Comparison of ENCODE assay signal across 8 cellular contexts in the genomic region with DNA sequence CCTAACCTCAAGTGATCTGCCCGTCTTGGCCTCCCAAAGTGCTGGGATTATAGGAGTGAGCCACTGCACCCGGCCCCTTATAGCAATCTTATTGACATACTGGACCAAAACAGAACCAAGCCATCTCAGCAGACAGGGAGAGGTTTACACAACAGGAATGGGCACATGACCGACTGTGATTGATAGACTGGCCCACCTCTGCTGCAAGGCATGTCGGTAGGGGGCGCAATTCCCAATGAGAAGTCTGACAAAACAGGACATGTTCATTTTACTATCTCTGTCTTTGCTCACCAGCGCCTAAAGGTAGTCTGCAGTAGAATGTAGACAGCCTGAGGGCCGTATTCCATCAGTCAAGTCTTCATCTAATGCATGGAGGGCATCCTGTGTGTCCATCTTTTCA. TPM values are rescaled to one million over a fixed set of nuclear protein-coding genes. Genes with fewer than 3 reads are reported as not detected.
A peak's percentile ranks its signal among the peaks of the same experiment; 100 is the strongest.
DNase-seq lines count a peak whose midpoint lies in the region; ATAC-seq and TF ChIP-seq lines count a peak whose summit lies in the region.

No MANE protein-coding gene starts in this region.

- peaks cover 2% of the 10 kb centered on the region; the same call in 1 of the 2 replicates for H3K27me3 ChIP-seq in BJ (ENCODE audit: control insufficient read depth, insufficient read depth, low read length)

- H3K36me3 ChIP-seq in BJ (ENCODE audit: control insufficient read depth, insufficient read depth, low read length) (no peaks in the 10 kb centered on the region), mucosa of descending colon (ENCODE audit: low read depth) (no peaks in the 10 kb centered on the region)

- intact Hi-C loops in mucosa of descending colon (cut with DNase I, micrococcal nuclease) = no loop called here

- ATAC-seq in GM19351 (IDR thresholded peaks at IDR 0.05; ENCODE audit: unreplicated experiment) = peak; percentile 42
- no peak for ATAC-seq in mucosa of descending colon
- ATAC-seq in HG03139 (IDR thresholded peaks at IDR 0.05; ENCODE audit: unreplicated experiment) = no peak

- peak; percentile 51 for TF ChIP-seq CTCF in BJ (IDR thresholded peaks at IDR 0.05; ENCODE audit: insufficient read depth, low read depth, low read length)
- TF ChIP-seq CTCF in mucosa of descending colon (IDR thresholded peaks at IDR 0.05) = no peak

- POLR2A ChIA-PET in BJ (lab: Charles Lee) = interaction anchor here (0.6 kb wide), 1 partner anchor 532 kb away, joined by 3 read pairs; no protein-coding TSS in a partner anchor

- DNase-seq in BJ (ENCODE audit: low read depth) (no peak), NCI-H69 (lab: John Stamatoyannopoulos, UW) (peak; percentile 59), mucosa of descending colon (peak in 2 of 3 donors; percentile 57 to 67), NCI-H510A treated with DMSO at 0.1 percent for 48 hours (lab: John Stamatoyannopoulos, UW) (no peak), NCI-H187 treated with DMSO at 0.1 percent for 48 hours (lab: John Stamatoyannopoulos, UW) (no peak)
- peak; percentile 84 for DNase-seq in activated effector memory CD4-positive, alpha-beta T cell treated with anti-CD3 and anti-CD28 coated beads, Interleukin-2, amount 50 U/mL, for 16 hours

- H3K4me3 ChIP-seq in BJ (ENCODE audit: low read depth, low read length) (no peak overlapping the region), mucosa of descending colon (no peak overlapping the region)

- CTCF ChIA-PET in BJ (lab: Yijun Ruan, JAX) = interaction anchor here (0.8 to 1.3 kb wide), 4 partner anchors 9 to 26 kb away, joined by 3 to 5 read pairs (median 4); no protein-coding TSS in a partner anchor

- H3K9me3 ChIP-seq in mucosa of descending colon = no peaks in the 10 kb centered on the region

- peaks cover 4% of the 10 kb centered on the region for H3K4me1 ChIP-seq in mucosa of descending colon (ENCODE audit: low read depth)

RNA-seq across cellular contexts. Expression of a gene that starts 2.0 kb away (rescaled TPM):
- polyA plus RNA-seq in BJ (2011; rRNA removed) = 19.1 and 26.4 TPM in 2 replicates
- polyA minus RNA-seq in BJ (2011; rRNA and poly(A)+ RNA removed) = 4.8 and 10.6 TPM in 2 replicates
- 1 to 10 TPM in 2 of 3 donors, under 1 TPM in 1; 0.28 to 1.7 (median 1.1) TPM for total RNA-seq in mucosa of descending colon

Comparison
In these comparisons a context has a peak if more than half of its experiments do, and no peak if none do; other contexts are left out.
1. DNase-seq: peak in NCI-H69 (single experiment), activated effector memory CD4-positive, alpha-beta T cell treated with anti-CD3 and anti-CD28 coated beads, Interleukin-2, amount 50 U/mL, for 16 hours (single experiment) and mucosa of descending colon (2 of 3); none in BJ (single experiment), NCI-H510A treated with DMSO at 0.1 percent for 48 hours (single experiment) and NCI-H187 treated with DMSO at 0.1 percent for 48 hours (single experiment).